Comparison of ENCODE assay signal across 13 cellular contexts in the genomic region with DNA sequence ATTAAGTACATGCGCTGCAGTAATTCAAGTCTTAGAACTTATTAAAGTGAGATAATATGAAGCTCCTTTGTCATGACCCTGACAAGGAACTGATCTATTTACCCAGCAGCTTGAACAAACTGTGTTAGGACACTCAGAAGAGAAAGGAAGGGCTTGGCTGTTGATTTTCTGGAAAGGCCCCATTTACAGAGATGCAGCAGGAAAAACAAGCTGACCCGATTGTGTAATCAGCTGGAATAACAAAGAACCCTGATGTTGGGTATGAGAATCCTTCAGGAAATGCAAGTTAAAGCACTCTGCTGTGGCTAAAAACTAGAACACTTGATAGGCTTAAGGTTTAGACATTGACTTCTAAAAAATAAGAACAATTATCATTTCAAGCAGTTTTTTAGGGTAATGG.
DNase-seq lines count a peak whose midpoint lies in the region; ATAC-seq and TF ChIP-seq lines count a peak whose summit lies in the region.
"Had no signal": no experiment of that assay in that cellular context is flagged by ENCODE, and none has a peak within 500 bp of the region (broad histone marks: within the 10 kb centered on the region; RNA-seq: fewer than 3 reads in every experiment).

No MANE protein-coding gene starts in this region.

- intact Hi-C loops in left colon (cut with DNase I, micrococcal nuclease): no loop called here
- intact Hi-C loops in vagina (cut with DNase I): no loop called here

- no peak overlapping the region for H3K4me3 ChIP-seq in vagina
- no peak overlapping the region for H3K4me3 ChIP-seq in neural progenitor cell
- H3K4me3 ChIP-seq in MM.1S (ENCODE audit: low read length): no peak overlapping the region
- H3K4me3 ChIP-seq: dorsolateral prefrontal cortex, thoracic aorta had no signal

- H3K9me3 ChIP-seq in vagina (no peaks in the 10 kb centered on the region), neural progenitor cell (ENCODE audit: low read depth) (no peaks in the 10 kb centered on the region), MM.1S (replicated peaks; ENCODE audit: insufficient read depth, low read length) (no peaks in the 10 kb centered on the region)
- H3K9me3 ChIP-seq: thoracic aorta had no signal

- peaks cover 3% of the 10 kb centered on the region for H3K36me3 Mint-ChIP-seq in neural progenitor cell

- DNase-seq in NCI-H345 (lab: John Stamatoyannopoulos, UW) (peak; percentile 8), NCI-H345 treated with DMSO at 0.1 percent for 48 hours (lab: John Stamatoyannopoulos, UW; ENCODE audit: unreplicated experiment) (no peak), epidermal melanocyte (ENCODE audit: insufficient read length, low spot score) (peak; percentile 23), left colon (no peak), vagina (ENCODE audit: extremely low spot score in 2 of 2) (no peak), neural progenitor cell (ENCODE audit: low spot score) (no peak), MM.1S (no peak)
- DNase-seq: activated T-cell treated with anti-CD3 and anti-CD28 coated beads, Interleukin-2, amount 50 U/mL, for 4 hours; dorsolateral prefrontal cortex; KG1; NK-92 treated with Interleukin-12 subunit alpha and Interleukin-12 subunit beta, amount 100 ng/mL, for 24 hours had no signal

- H3K79me2 ChIP-seq in neural progenitor cell (ENCODE audit: low read depth): no peaks in the 10 kb centered on the region
- H3K79me2 ChIP-seq in MM.1S (ENCODE audit: low read length): no peaks in the 10 kb centered on the region

- H4K20me1 ChIP-seq in neural progenitor cell (ENCODE audit: low read depth) (no peaks in the 10 kb centered on the region), MM.1S (ENCODE audit: insufficient read depth, low read length) (no peaks in the 10 kb centered on the region)

- no peaks in the 10 kb centered on the region for H3K27me3 ChIP-seq in vagina
- no peaks in the 10 kb centered on the region for H3K27me3 ChIP-seq in neural progenitor cell
- H3K27me3 ChIP-seq in MM.1S (replicated peaks; ENCODE audit: insufficient read depth, low read length): no peaks in the 10 kb centered on the region

- peak; percentile 18 for ATAC-seq in left colon
- ATAC-seq in GM21825 (IDR thresholded peaks at IDR 0.05; ENCODE audit: unreplicated experiment): no peak
- ATAC-seq: activated T-cell treated with anti-CD3 and anti-CD28 coated beads, Interleukin-2, amount 50 U/mL, for 4 hours had no signal

- H3K9me3 Mint-ChIP-seq in neural progenitor cell: no peaks in the 10 kb centered on the region
- H3K9me3 Mint-ChIP-seq: activated T-cell treated with anti-CD3 and anti-CD28 coated beads, Interleukin-2, amount 50 U/mL, for 4 hours had no signal

- no peak for TF ChIP-seq CTCF in vagina (IDR thresholded peaks at IDR 0.05)
- no peak for TF ChIP-seq CTCF in neural progenitor cell (IDR thresholded peaks at IDR 0.05)
- TF ChIP-seq CTCF in MM.1S (IDR thresholded peaks at IDR 0.05; ENCODE audit: low read length): no peak

- H3K27ac Mint-ChIP-seq in neural progenitor cell: no peak overlapping the region

- H3K4me1 Mint-ChIP-seq in neural progenitor cell: peaks cover 20% of the 10 kb centered on the region

- H3K27ac ChIP-seq in vagina (peak overlapping the region; percentile 44), neural progenitor cell (no peak overlapping the region), MM.1S (ENCODE audit: low read length) (no peak overlapping the region)
- H3K27ac ChIP-seq: thoracic aorta had no signal

- peaks cover 2% of the 10 kb centered on the region for H3K27me3 Mint-ChIP-seq in neural progenitor cell (ENCODE audit: insufficient read depth, low read depth)

- H3K9me2 ChIP-seq in MM.1S (replicated peaks; ENCODE audit: insufficient read depth, low read length): no peaks in the 10 kb centered on the region

- H3K4me2 ChIP-seq in neural progenitor cell (no peak overlapping the region), MM.1S (ENCODE audit: low read depth, low read length) (no peak overlapping the region)

- H3F3A ChIP-seq in neural progenitor cell (ENCODE audit: low read depth) (no peaks in the 10 kb centered on the region), MM.1S (ENCODE audit: insufficient read depth, low read length) (no peaks in the 10 kb centered on the region)

- no peak for TF ChIP-seq POLR2A in vagina (IDR thresholded peaks at IDR 0.05)

- peaks cover 13% of the 10 kb centered on the region for H3K4me1 ChIP-seq in vagina
- H3K4me1 ChIP-seq in neural progenitor cell: peaks cover 6% of the 10 kb centered on the region
- H3K4me1 ChIP-seq in MM.1S (ENCODE audit: low read length): no peaks in the 10 kb centered on the region

- H3K36me3 ChIP-seq in vagina (no peaks in the 10 kb centered on the region), neural progenitor cell (no peaks in the 10 kb centered on the region), MM.1S (replicated peaks; ENCODE audit: insufficient read depth, low read length) (no peaks in the 10 kb centered on the region)
- H3K36me3 ChIP-seq: thoracic aorta had no signal

- no peak overlapping the region for H2AFZ ChIP-seq in neural progenitor cell (replicated peaks)
- no peak overlapping the region for H2AFZ ChIP-seq in MM.1S (ENCODE audit: low read length)

- H3K4me3 Mint-ChIP-seq in neural progenitor cell: no peak overlapping the region
- H3K4me3 Mint-ChIP-seq: activated T-cell treated with anti-CD3 and anti-CD28 coated beads, Interleukin-2, amount 50 U/mL, for 4 hours had no signal

- H3K9ac ChIP-seq in neural progenitor cell: no peak overlapping the region
- no peak overlapping the region for H3K9ac ChIP-seq in MM.1S (ENCODE audit: low read length)

Comparison
In these comparisons a context has a peak if more than half of its experiments do, and no peak if none do; other contexts are left out.
1. DNase-seq: peak in NCI-H345 (single experiment) and epidermal melanocyte (single experiment); none in NCI-H345 treated with DMSO at 0.1 percent for 48 hours (single experiment), left colon (0 of 2), vagina (0 of 2), neural progenitor cell (single experiment) and MM.1S (single experiment).